ENCODE assay signal across 8 cellular contexts in genomic region chr2:239882335-239882734, GRCh38.
A peak's percentile ranks its signal among the peaks of the same experiment; 100 is the strongest.
DNase-seq lines count a peak whose midpoint lies in the region; ATAC-seq, FAIRE-seq and TF ChIP-seq lines count a peak whose summit lies in the region.

No MANE protein-coding gene starts in this region.

- H4K20me1 ChIP-seq in HepG2 (ENCODE audit: insufficient read depth, low read length), result no peaks in the 10 kb centered on the region

- TF ChIP-seq RAD21 in HepG2 (CRISPR knock-in tag; IDR thresholded peaks at IDR 0.05), result peak; percentile 61

- no peak overlapping the region for H2AFZ ChIP-seq in HepG2 (ENCODE audit: low read length)

- no peak for TF ChIP-seq POLR2A in HepG2 (IDR thresholded peaks at IDR 0.05; ENCODE audit: insufficient read depth in 1 of 2, low read depth in 2 of 2, low read length in 2 of 2)

- peak; percentile 92 for ATAC-seq in HepG2

- peaks cover 20 to 47% (median 36%) of the 10 kb centered on the region in 7 donors for H3K9me3 Mint-ChIP-seq in CD14-positive monocyte

- H3K27ac ChIP-seq in WERI-Rb-1 (no peak overlapping the region), HepG2 (ENCODE audit: extremely low read length, insufficient read depth, low read length) (no peak overlapping the region)

- WGBS in HepG2 (ENCODE audit: low lambda C conversion rate), result 0% methylated on average over 4 of the region's 5 CpGs

- in situ Hi-C loops in HepG2 (cut with HindIII; ENCODE audit: extremely low pct_ligation_motif_present, low pct_unique_long_range_greater_than_20kb), result no loop called here

- no peak for DNase-seq in CD14-positive monocyte (ENCODE audit: low spot score)
- DNase-seq in HTR-8/SVneo (ENCODE audit: insufficient read length, low spot score), result peak; percentile 46
- peak; percentile 68 for DNase-seq in WERI-Rb-1
- DNase-seq in bronchial epithelial cell (ENCODE audit: low read depth), result peak; percentile 23
- peak; percentile 55 for DNase-seq in HepG2 (ENCODE audit: low spot score)
- peak; percentile 36 for DNase-seq in stimulated activated CD8-positive, alpha-beta memory T cell treated with anti-CD3 and anti-CD28 coated beads, Interleukin-15, amount 100 ng/mL, for 1 hour (ENCODE audit: low read depth)
- no peak for DNase-seq in RCC 7860 (ENCODE audit: low spot score)
- no peak for DNase-seq in hippocampal formation (lab: John Stamatoyannopoulos, UW)

- H3K4me2 ChIP-seq in HepG2 (ENCODE audit: low read depth, low read length), result no peak overlapping the region

- CTCF ChIA-PET in HepG2 (lab: Yijun Ruan, JAX; ENCODE audit: low intra/inter-chr PET ratio, low total read pairs), result interaction anchor here (0.6 kb wide), 1 partner anchor 9 kb away, joined by 3 read pairs; no protein-coding TSS in a partner anchor

- H3K27ac Mint-ChIP-seq in CD14-positive monocyte, result peak overlapping the region in 2 of 7 donors; percentile 31 to 57

- peaks cover 25 to 33% (median 30%) of the 10 kb centered on the region in 3 donors for H3K27me3 Mint-ChIP-seq in CD14-positive monocyte (ENCODE audit: low read depth in 3 of 3)

- peak overlapping the region in 1 of 2 donors; percentile 73 for H3K4me3 Mint-ChIP-seq in CD14-positive monocyte

- no peaks in the 10 kb centered on the region for H3K4me1 ChIP-seq in HepG2 (ENCODE audit: insufficient read depth, low read length)

- H3K36me3 ChIP-seq in WERI-Rb-1, result no peaks in the 10 kb centered on the region
- no peaks in the 10 kb centered on the region for H3K36me3 ChIP-seq in bronchial epithelial cell (ENCODE audit: control insufficient read depth, insufficient read depth, low read length)
- H3K36me3 ChIP-seq in HepG2 (replicated peaks in 1 of 2; ENCODE audit: control insufficient read depth in 1 of 2, insufficient read depth in 2 of 2, low read length in 2 of 2), result no peaks in the 10 kb centered on the region

- no TSS peak for BruUV-seq in HepG2 (replicated peaks; lab: Mats Ljungman, UMichigan)

- peaks cover 13 to 14% of the 10 kb centered on the region in 2 donors for H3K36me3 Mint-ChIP-seq in CD14-positive monocyte

- H3K9me3 ChIP-seq in WERI-Rb-1 (ENCODE audit: severe bottlenecking) (peaks cover 2% of the 10 kb centered on the region), HepG2 (ENCODE audit: low read length) (peaks cover 18% of the 10 kb centered on the region)

- TF ChIP-seq CTCF in CD14-positive monocyte (IDR thresholded peaks at IDR 0.05) (peak; percentile 62), WERI-Rb-1 (IDR thresholded peaks at IDR 0.05; ENCODE audit: low read depth, low read length) (peak; percentile 86), bronchial epithelial cell (IDR thresholded peaks at IDR 0.05; ENCODE audit: insufficient read depth, low read length, severe bottlenecking) (peak; percentile 63), HepG2 (CRISPR knock-in tag; IDR thresholded peaks at IDR 0.05) (peak; percentile 88)

- POLR2A ChIA-PET in HepG2 (lab: Yijun Ruan, JAX), result no interaction called here

- H3K4me3 ChIP-seq in WERI-Rb-1 (ENCODE audit: low read depth, low read length) (no peak overlapping the region), bronchial epithelial cell (ENCODE audit: low read depth, low read length) (no peak overlapping the region), HepG2 (replicated peaks in 1 of 3; ENCODE audit: insufficient read depth in 1 of 3, low read depth in 2 of 3, low read length in 3 of 3) (no peak overlapping the region)

- intact Hi-C loops in CD14-positive monocyte (cut with micrococcal nuclease), result no loop called here
- intact Hi-C loops in HepG2 (cut with micrococcal nuclease; ENCODE audit: unreplicated experiment), result loop anchor here (10.0 kb wide), 1 partner anchor 848 kb away; no protein-coding TSS in a partner anchor

- no peaks in the 10 kb centered on the region for H3K79me2 ChIP-seq in HepG2 (ENCODE audit: insufficient read depth, low read length)

- H3K4me1 Mint-ChIP-seq in CD14-positive monocyte, result peaks cover 30% of the 10 kb centered on the region

- no peak overlapping the region for H3K9ac ChIP-seq in HepG2 (ENCODE audit: insufficient read depth, low read depth, low read length)

- FAIRE-seq in HTR-8/SVneo (lab: Jason Lieb, UNC), result no peak
- no peak for FAIRE-seq in bronchial epithelial cell (lab: Jason Lieb, UNC)
- peak; percentile 89 for FAIRE-seq in HepG2 (lab: Jason Lieb, UNC)
- no peak for FAIRE-seq in RCC 7860 (lab: Jason Lieb, UNC)

- no peak for TF ChIP-seq EP300 in HepG2 (IDR thresholded peaks at IDR 0.05; ENCODE audit: low read depth in 2 of 2, low read length in 2 of 2)
- TF ChIP-seq EP300 in HepG2 (CRISPR knock-in tag; IDR thresholded peaks at IDR 0.05; ENCODE audit: borderline replicate concordance), result no peak

- no peaks in the 10 kb centered on the region for H3K27me3 ChIP-seq in WERI-Rb-1 (ENCODE audit: insufficient read depth, low read depth, severe bottlenecking)
- H3K27me3 ChIP-seq in bronchial epithelial cell (ENCODE audit: control insufficient read depth, insufficient read depth, low read length), result no peaks in the 10 kb centered on the region
- H3K27me3 ChIP-seq in HepG2 (ENCODE audit: control insufficient read depth in 1 of 2, insufficient read depth in 2 of 2, low read length in 2 of 2), result peaks cover 3 to 17% of the 10 kb centered on the region in 2 experiments; a peak in 3 of 5 replicates

TF ChIP-seq in HepG2, 621 proteins besides CTCF, POLR2A, EP300 and RAD21 (continues in another document):
- TF ChIP-seq ZBTB40 (IDR thresholded peaks at IDR 0.05), result no peak
- TF ChIP-seq ZBTB40 (CRISPR knock-in tag; IDR thresholded peaks at IDR 0.05), result 0 out of 2 replicates have a peak, but pooled peaks have one; percentile 12
- 0 out of 2 replicates have a peak, but pooled peaks have one; percentile 65 for TF ChIP-seq NRL (CRISPR knock-in tag; IDR thresholded peaks at IDR 0.05; ENCODE audit: borderline replicate concordance)
- 0 out of 2 replicates have a peak, but pooled peaks have one; percentile 36 for TF ChIP-seq EED (CRISPR knock-in tag; IDR thresholded peaks at IDR 0.05)

Comparison
In these comparisons a context has a peak if more than half of its experiments do, and no peak if none do; other contexts are left out.
1. DNase-seq: peak in HTR-8/SVneo (single experiment), WERI-Rb-1 (single experiment), bronchial epithelial cell (single experiment), HepG2 (single experiment) and stimulated activated CD8-positive, alpha-beta memory T cell treated with anti-CD3 and anti-CD28 coated beads, Interleukin-15, amount 100 ng/mL, for 1 hour (single experiment); none in CD14-positive monocyte (single experiment), RCC 7860 (single experiment) and hippocampal formation (0 of 2).
2. Peak in every context shown above with its lines, with median percentiles within 50 percentile points of each other: CTCF ChIP-seq.